In genomic region chr2:194491409-194492115, GRCh38 we compare ENCODE assay signal across 20 cellular contexts.
"Had no signal": no experiment of that assay in that cellular context is flagged by ENCODE, and none has a peak within 500 bp of the region (broad histone marks: within the 10 kb centered on the region; RNA-seq: fewer than 3 reads in every experiment).

No MANE protein-coding gene starts in this region.

- H3K36me3 Mint-ChIP-seq: activated CD4-positive, alpha-beta memory T cell treated with anti-CD3 and anti-CD28 coated beads for 36 hours; brain; mesothelial cell of epicardium; naive thymus-derived CD8-positive, alpha-beta T cell had no signal

- H3K4me1 Mint-ChIP-seq: activated B cell treated with CpG ODN at 0.5 μM for 24 hours; activated T-helper 17 cell treated with anti-CD3 and anti-CD28 coated beads, Interleukin-2, amount 50 U/mL, for 72 hours; naive thymus-derived CD8-positive, alpha-beta T cell; T-helper 17 cell had no signal

- H3K9me3 ChIP-seq: heart left ventricle, sigmoid colon, tibial artery had no signal

- H3K27ac Mint-ChIP-seq: activated B cell treated with CpG ODN at 0.5 μM for 24 hours; activated CD4-positive, alpha-beta memory T cell treated with anti-CD3 and anti-CD28 coated beads for 36 hours; activated T-helper 17 cell treated with anti-CD3 and anti-CD28 coated beads, Interleukin-2, amount 50 U/mL, for 72 hours; mesothelial cell of epicardium; naive thymus-derived CD8-positive, alpha-beta T cell; progenitor cell of endocrine pancreas; stimulated activated naive CD8-positive, alpha-beta T cell treated with anti-CD3 and anti-CD28 coated beads, Interleukin-15, Interleukin-2, amounts not matched to agents 100 ng/mL and 50 ng/mL, for 24 hours; T-helper 17 cell had no signal

- H3K4me3 ChIP-seq: heart left ventricle, sigmoid colon, tibial artery had no signal

- ATAC-seq: activated T-helper 17 cell treated with anti-CD3 and anti-CD28 coated beads, Interleukin-2, amount 50 U/mL, for 72 hours; heart left ventricle; left ventricle myocardium superior; T-helper 17 cell had no signal

- H3K27me3 ChIP-seq: heart left ventricle, sigmoid colon, tibial artery had no signal

- H3K27ac ChIP-seq: heart left ventricle, sigmoid colon, tibial artery had no signal

- H3K27me3 Mint-ChIP-seq: activated B cell treated with CpG ODN at 0.5 μM for 24 hours; activated CD4-positive, alpha-beta memory T cell treated with anti-CD3 and anti-CD28 coated beads for 36 hours; activated T-helper 17 cell treated with anti-CD3 and anti-CD28 coated beads, Interleukin-2, amount 50 U/mL, for 72 hours; brain; naive thymus-derived CD8-positive, alpha-beta T cell; progenitor cell of endocrine pancreas; stimulated activated naive CD8-positive, alpha-beta T cell treated with anti-CD3 and anti-CD28 coated beads, Interleukin-15, Interleukin-2, amounts not matched to agents 100 ng/mL and 50 ng/mL, for 24 hours; T-helper 17 cell had no signal

- DNase-seq: activated B cell treated with CpG ODN at 0.5 μM for 24 hours; activated CD4-positive, alpha-beta memory T cell treated with anti-CD3 and anti-CD28 coated beads for 36 hours; activated CD4-positive, alpha-beta T cell treated with anti-CD3 and anti-CD28 coated beads for 48 hours; activated naive CD4-positive, alpha-beta T cell treated with Interleukin-2 at 50 U/mL for 16 hours; activated T-cell treated with anti-CD3 and anti-CD28 coated beads, Interleukin-2, amount 50 U/mL, for 1 hour; aorta; heart left ventricle; left ventricle myocardium superior; mammary epithelial cell; retina; sigmoid colon; stimulated activated CD4-positive, alpha-beta T cell treated with anti-CD3 and anti-CD28 coated beads, Interleukin-2, amount 100 ng/mL, for 48 hours; T-helper 17 cell; tibial artery had no signal

- H3K4me1 ChIP-seq: heart left ventricle, sigmoid colon, tibial artery had no signal

- H3K9me3 Mint-ChIP-seq: activated B cell treated with CpG ODN at 0.5 μM for 24 hours; activated CD4-positive, alpha-beta memory T cell treated with anti-CD3 and anti-CD28 coated beads for 36 hours; activated T-helper 17 cell treated with anti-CD3 and anti-CD28 coated beads, Interleukin-2, amount 50 U/mL, for 72 hours; naive thymus-derived CD8-positive, alpha-beta T cell; stimulated activated naive CD8-positive, alpha-beta T cell treated with anti-CD3 and anti-CD28 coated beads, Interleukin-15, Interleukin-2, amounts not matched to agents 100 ng/mL and 50 ng/mL, for 24 hours had no signal

- H3K36me3 ChIP-seq: heart left ventricle, sigmoid colon, tibial artery had no signal

- H3K4me3 Mint-ChIP-seq: activated B cell treated with CpG ODN at 0.5 μM for 24 hours; activated CD4-positive, alpha-beta memory T cell treated with anti-CD3 and anti-CD28 coated beads for 36 hours; activated T-helper 17 cell treated with anti-CD3 and anti-CD28 coated beads, Interleukin-2, amount 50 U/mL, for 72 hours; brain; mesothelial cell of epicardium; naive thymus-derived CD8-positive, alpha-beta T cell; stimulated activated naive CD8-positive, alpha-beta T cell treated with anti-CD3 and anti-CD28 coated beads, Interleukin-15, Interleukin-2, amounts not matched to agents 100 ng/mL and 50 ng/mL, for 24 hours; T-helper 17 cell had no signal
